In the genomic region with DNA sequence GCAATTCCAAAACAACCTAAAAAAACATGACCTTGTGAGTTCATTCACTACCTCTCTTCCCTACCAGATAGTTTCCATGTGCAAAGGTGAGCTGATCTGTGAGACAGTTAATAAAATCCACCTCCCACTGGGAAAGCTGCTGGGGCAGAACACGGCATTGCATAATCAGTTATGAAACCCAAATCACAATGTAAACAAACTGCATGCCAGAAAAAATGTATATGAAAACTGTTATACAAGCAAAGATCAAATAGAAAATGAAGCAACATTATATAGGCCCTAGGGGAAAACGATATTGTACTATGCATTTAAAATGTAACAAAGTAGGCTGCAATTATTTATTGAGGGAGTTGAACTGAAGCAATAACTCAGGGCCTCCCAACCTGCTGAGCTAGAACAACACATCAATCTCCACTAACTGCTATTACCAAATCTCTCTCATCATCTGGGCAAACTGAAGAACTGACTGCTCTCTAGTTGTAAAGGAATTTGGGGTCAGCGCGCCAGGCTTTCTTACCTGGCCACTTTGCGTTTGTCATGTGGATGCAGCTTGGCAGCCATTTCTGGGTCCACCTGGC, we compare ENCODE assay signal across 14 cellular contexts. TPM values are rescaled to one million over a fixed set of nuclear protein-coding genes. Genes with fewer than 3 reads are reported as not detected.
DNase-seq lines count a peak whose midpoint lies in the region; TF ChIP-seq lines count a peak whose summit lies in the region.
"Had no signal": no experiment of that assay in that cellular context is flagged by ENCODE, and none has a peak within 500 bp of the region (broad histone marks: within the 10 kb centered on the region; RNA-seq: fewer than 3 reads in every experiment).

No MANE protein-coding gene starts in this region.

- H3K27me3 ChIP-seq in thyroid gland: no peaks in the 10 kb centered on the region
- no peaks in the 10 kb centered on the region for H3K27me3 ChIP-seq in effector memory CD4-positive, alpha-beta T cell (replicated peaks; ENCODE audit: control insufficient read depth, insufficient read depth, low read length, poor library complexity, severe bottlenecking)
- H3K27me3 ChIP-seq in spleen (replicated peaks in 1 of 7): no peaks in the 10 kb centered on the region
- H3K27me3 ChIP-seq: brain microvascular endothelial cell had no signal

- TF ChIP-seq CTCF in fibroblast of mammary gland (conservative IDR thresholded peaks at IDR 0.05; ENCODE audit: control insufficient read depth, insufficient read depth, low read depth, low read length): no peak
- TF ChIP-seq CTCF in thyroid gland (IDR thresholded peaks at IDR 0.05): no peak
- TF ChIP-seq CTCF in spleen (IDR thresholded peaks at IDR 0.05 in 8 of 11, conservative IDR thresholded peaks at IDR 0.05 in 3 of 11): no peak

- peak overlapping the region; percentile 43 to 80 (median 65) for H3K27ac ChIP-seq in thyroid gland
- H3K27ac ChIP-seq in effector memory CD4-positive, alpha-beta T cell (ENCODE audit: insufficient read depth, low read length, poor library complexity, severe bottlenecking): no peak overlapping the region
- H3K27ac ChIP-seq in spleen: no peak overlapping the region
- H3K27ac ChIP-seq: brain microvascular endothelial cell, left ventricle myocardium inferior had no signal

- H3K36me3 ChIP-seq in thyroid gland (peaks cover 0 to 6% of the 10 kb centered on the region in 2 donors), spleen (peaks cover 0 to 98% (median 33%) of the 10 kb centered on the region in 6 donors)
- H3K36me3 ChIP-seq in effector memory CD4-positive, alpha-beta T cell (ENCODE audit: control insufficient read depth, insufficient read depth, low read length): peaks cover 16% of the 10 kb centered on the region

- intact Hi-C loops in thyroid gland (cut with DNase I): no loop called here
- intact Hi-C loops in spleen (cut with DNase I; ENCODE audit: low total_unique reads): no loop called here

- WGBS in thyroid gland, 2 donors: 62 to 63% methylated on average over 5 of the region's 5 CpGs
- WGBS in spleen, 5 donors: 82 to 92% (median 83%) methylated on average over 5 of the region's 5 CpGs

- DNase-seq in SIG-M5 treated with dmso at 0.1 percent for 504 hours (lab: John Stamatoyannopoulos, UW; ENCODE audit: unreplicated experiment) (peak; percentile 34), SIG-M5 (lab: John Stamatoyannopoulos, UW) (no peak), NCI-H748 treated with DMSO at 0.1 percent for 48 hours (lab: John Stamatoyannopoulos, UW) (peak; percentile 98), fibroblast of mammary gland (ENCODE audit: low read depth) (peak; percentile 9), thyroid gland (peak; percentile 54 to 63), spleen (no peak), SKM-1 (lab: John Stamatoyannopoulos, UW; ENCODE audit: unreplicated experiment) (no peak)
- DNase-seq in effector memory CD4-positive, alpha-beta T cell: no peak
- DNase-seq: activated T-cell treated with anti-CD3 and anti-CD28 coated beads, Interleukin-2, amount 50 U/mL, for 1 hour; brain microvascular endothelial cell; foreskin fibroblast; KG1; left ventricle myocardium inferior had no signal

- H3K4me3 ChIP-seq in fibroblast of mammary gland (ENCODE audit: control insufficient read depth, low read depth, low read length): no peak overlapping the region
- H3K4me3 ChIP-seq in thyroid gland (replicated peaks in 1 of 3): no peak overlapping the region
- no peak overlapping the region for H3K4me3 ChIP-seq in effector memory CD4-positive, alpha-beta T cell (ENCODE audit: insufficient read depth, low read depth, low read length, poor library complexity, severe bottlenecking)
- no peak overlapping the region for H3K4me3 ChIP-seq in spleen
- H3K4me3 ChIP-seq: left ventricle myocardium inferior had no signal

- H3K4me1 ChIP-seq in thyroid gland (peaks cover 42 to 58% of the 10 kb centered on the region in 2 donors), spleen (peaks cover 0 to 4% (median 0%) of the 10 kb centered on the region in 6 donors)
- peaks cover 4% of the 10 kb centered on the region for H3K4me1 ChIP-seq in effector memory CD4-positive, alpha-beta T cell (ENCODE audit: control insufficient read depth, insufficient read depth, low read length, poor library complexity, severe bottlenecking)
- H3K4me1 ChIP-seq: left ventricle myocardium inferior had no signal

- TF ChIP-seq POLR2A in thyroid gland (IDR thresholded peaks at IDR 0.05) (no peak), spleen (IDR thresholded peaks at IDR 0.05) (no peak)

- H3K9me3 ChIP-seq in thyroid gland (no peaks in the 10 kb centered on the region), spleen (no peaks in the 10 kb centered on the region)
- H3K9me3 ChIP-seq in effector memory CD4-positive, alpha-beta T cell (ENCODE audit: control insufficient read depth, low read length): no peaks in the 10 kb centered on the region
- H3K9me3 ChIP-seq: left ventricle myocardium inferior had no signal

RNA-seq across cellular contexts. Expression of gene TRIT1, which starts 31.0 kb away (rescaled TPM):
- total RNA-seq in thyroid gland (10 to 100 TPM; 22.6 to 35.2 (median 25.3) TPM), spleen (10 to 100 TPM; 13.9 to 21.4 (median 18.3) TPM)
- polyA plus RNA-seq in spleen: 10 to 100 TPM; 13.0 to 14.7 (median 14.1) TPM

RNA-seq across cellular contexts. Expression of gene MYCL, which starts 49.4 kb away (rescaled TPM):
- total RNA-seq in thyroid gland (1 to 10 TPM; 1.4 to 3.9 (median 3.5) TPM), spleen (1 to 10 TPM; 1.0 to 7.3 (median 5.5) TPM)
- 1 to 10 TPM in 2 of 3 donors, under 1 TPM in 1; 0.90 to 1.2 (median 1.2) TPM for polyA plus RNA-seq in spleen
- total RNA-seq: H4 had no signal

Comparison
In these comparisons a context has a peak if more than half of its experiments do, and no peak if none do; other contexts are left out.
1. DNase-seq: peak in SIG-M5 treated with dmso at 0.1 percent for 504 hours (single experiment), NCI-H748 treated with DMSO at 0.1 percent for 48 hours (single experiment), fibroblast of mammary gland (single experiment) and thyroid gland (2 of 2); none in SIG-M5 (single experiment), effector memory CD4-positive, alpha-beta T cell (0 of 3), spleen (single experiment) and SKM-1 (single experiment).
2. H3K27ac ChIP-seq: peak in thyroid gland (3 of 3); none in effector memory CD4-positive, alpha-beta T cell (single experiment) and spleen (0 of 8).